8 cellular contexts compared by ENCODE assay signal in genomic region chr10:87094373-87095240, GRCh38. TPM values are rescaled to one million over a fixed set of nuclear protein-coding genes. Genes with fewer than 3 reads are reported as not detected.
DNase-seq lines count a peak whose midpoint lies in the region; ATAC-seq and TF ChIP-seq lines count a peak whose summit lies in the region.

TSS of gene GLUD1 (minus strand) at chr10:87094843. CDS start at chr10:87094769, 74 bp downstream.
TSS of gene SHLD2 (plus strand) at chr10:87095206. CDS start at chr10:87151355, 56,149 bp downstream.

- peak within 1 kb of the TSS; percentile 88 to 99 (median 99) for H3K27ac ChIP-seq in adrenal gland

- TF ChIP-seq CTCF in HFFc6 (IDR thresholded peaks at IDR 0.05): 0 out of 2 replicates have a peak, but pooled peaks have one; percentile 5
- TF ChIP-seq CTCF in adrenal gland (IDR thresholded peaks at IDR 0.05): peak in 1 of 6 experiments; percentile 15
- TF ChIP-seq CTCF in progenitor cell of endocrine pancreas (IDR thresholded peaks at IDR 0.05; ENCODE audit: unreplicated experiment): no peak

- peak within 1 kb of the TSS; percentile 96 for H3K27ac Mint-ChIP-seq in HFFc6
- H3K27ac Mint-ChIP-seq in progenitor cell of endocrine pancreas: peak within 1 kb of the TSS; percentile 94

- H3K9me3 ChIP-seq in adrenal gland (replicated peaks in 1 of 3): peaks cover 0 to 3% (median 0%) of the 10 kb centered on the region in 3 donors

- WGBS in adrenal gland, 4 donors: 0 to 1% (median 1%) methylated on average over 16 to 107 of the region's 112 CpGs; no CpG with 5 or more reads in 1 of the 4 donors

- H3K4me3 Mint-ChIP-seq in HFFc6 (peak within 1 kb of the TSS; percentile 95), progenitor cell of endocrine pancreas (ENCODE audit: low read depth) (peak within 1 kb of the TSS; percentile 92)

- H3K4me1 ChIP-seq in adrenal gland (replicated peaks in 1 of 2): peaks cover 22 to 48% of the 10 kb centered on the region in 2 donors

- H3K27me3 ChIP-seq in adrenal gland: no peaks in the 10 kb centered on the region

- H3K27me3 Mint-ChIP-seq in HFFc6 (ENCODE audit: insufficient read depth) (no peaks in the 10 kb centered on the region; the same call in 1 of the 2 replicates), progenitor cell of endocrine pancreas (no peaks in the 10 kb centered on the region)

- H3K9me3 Mint-ChIP-seq in HFFc6: no peaks in the 10 kb centered on the region
- H3K9me3 Mint-ChIP-seq in progenitor cell of endocrine pancreas (ENCODE audit: low read depth): no peaks in the 10 kb centered on the region

- DNase-seq in HFFc6: peak; percentile 85
- peak; percentile 38 for DNase-seq in NCI-H1048 (lab: John Stamatoyannopoulos, UW)
- DNase-seq in T-helper 1 cell: peak; percentile 78 to 96 (median 80)
- DNase-seq in adrenal gland: peak; percentile 93 to 96 (median 94)
- peak; percentile 95 for DNase-seq in left cardiac atrium
- DNase-seq in progenitor cell of endocrine pancreas (ENCODE audit: low spot score, unreplicated experiment): peak; percentile 79
- DNase-seq in ureter (ENCODE audit: low spot score): peak; percentile 92

- H3K4me1 Mint-ChIP-seq in HFFc6 (ENCODE audit: low read depth) (peaks cover 46% of the 10 kb centered on the region), progenitor cell of endocrine pancreas (ENCODE audit: low read depth) (peaks cover 25% of the 10 kb centered on the region)

- peaks cover 24% of the 10 kb centered on the region for H3K36me3 Mint-ChIP-seq in HFFc6 (ENCODE audit: low read depth)
- peaks cover 4% of the 10 kb centered on the region for H3K36me3 Mint-ChIP-seq in progenitor cell of endocrine pancreas (ENCODE audit: insufficient read depth)

- peak; percentile 75 for TF ChIP-seq POLR2A in GM10847 (IDR thresholded peaks at IDR 0.05; ENCODE audit: extremely low read depth, insufficient read length)
- peak; percentile 78 to 85 for TF ChIP-seq POLR2A in adrenal gland (IDR thresholded peaks at IDR 0.05)

- peak; percentile 85 to 87 for ATAC-seq in left cardiac atrium

- H3K4me3 ChIP-seq in adrenal gland: peak within 1 kb of the TSS; percentile 76 to 93 (median 86)

- intact Hi-C loops in adrenal gland (cut with DNase I): no loop called here
- intact Hi-C loops in left cardiac atrium (cut with DNase I): no loop called here

- peaks cover 0 to 4% of the 10 kb centered on the region in 2 donors for H3K36me3 ChIP-seq in adrenal gland (replicated peaks in 1 of 2)

RNA-seq across cellular contexts. Expression of gene GLUD1, which starts in this region (rescaled TPM):
- total RNA-seq in HFFc6 (2021; fragmentation: NEBNext Ultra II Directional; extraction: Animal tissue kit (Norgen Biotek cat#: 25700)): 100 to 1,000 TPM; 108 to 130 (median 118) TPM
- total RNA-seq in adrenal gland (100 to 1,000 TPM; 159 to 279 (median 212) TPM), left cardiac atrium (10 to 100 TPM; 81.7 to 91.4 TPM), progenitor cell of endocrine pancreas (69.5 and 72.4 TPM in 2 replicates), ureter (157 TPM)
- polyA plus RNA-seq in adrenal gland: 100 to 1,000 TPM in 1 of 3 donors, 10 to 100 TPM in 2; 58.2 to 290 (median 80.9) TPM

RNA-seq across cellular contexts. Expression of gene SHLD2, which starts in this region (rescaled TPM):
- 10 to 100 TPM; 17.1 to 24.3 (median 21.1) TPM for total RNA-seq in HFFc6 (2021; fragmentation: NEBNext Ultra II Directional; extraction: Animal tissue kit (Norgen Biotek cat#: 25700))
- total RNA-seq in adrenal gland (10 to 100 TPM; 22.8 to 49.9 (median 38.8) TPM), left cardiac atrium (10 to 100 TPM; 17.6 to 26.2 TPM), progenitor cell of endocrine pancreas (18.9 and 19.2 TPM in 2 replicates), ureter (34.1 TPM)
- polyA plus RNA-seq in adrenal gland: 10 to 100 TPM; 18.3 to 64.9 (median 31.5) TPM

Comparison
In these comparisons a context has a peak if more than half of its experiments do, and no peak if none do; other contexts are left out.
1. Peak in every context shown above with its lines: DNase-seq, ATAC-seq, H3K4me3 ChIP-seq and H3K27ac ChIP-seq.
2. DNase-seq: peak in every context shown above with its lines; median percentile 95 in left cardiac atrium; 94 in adrenal gland; 92 in ureter; 85 in HFFc6; 80 in T-helper 1 cell; 79 in progenitor cell of endocrine pancreas; 38 in NCI-H1048.